ENCODE assay signal across 18 cellular contexts in genomic region chr3:183038764-183039163, GRCh38. TPM values are rescaled to one million over a fixed set of nuclear protein-coding genes. Genes with fewer than 3 reads are reported as not detected.
DNase-seq lines count a peak whose midpoint lies in the region; ATAC-seq and TF ChIP-seq lines count a peak whose summit lies in the region.
"Had no signal": no experiment of that assay in that cellular context is flagged by ENCODE, and none has a peak within 500 bp of the region (broad histone marks: within the 10 kb centered on the region; RNA-seq: fewer than 3 reads in every experiment).

No MANE protein-coding gene starts in this region.

- TF ChIP-seq CTCF in right lobe of liver (IDR thresholded peaks at IDR 0.05) (peak in 2 of 4 donors; percentile 26 to 28), testis (IDR thresholded peaks at IDR 0.05) (no peak), GM13976 (IDR thresholded peaks at IDR 0.05; ENCODE audit: borderline replicate concordance, control extremely low read depth, extremely low read depth, insufficient read depth, missing control alignments) (no peak)

- H3K36me3 ChIP-seq in right lobe of liver (peaks cover 0 to 6% (median 3%) of the 10 kb centered on the region in 4 donors), testis (ENCODE audit: low read depth, missing control alignments) (no peaks in the 10 kb centered on the region)

- H3K4me1 ChIP-seq in right lobe of liver = peaks cover 0 to 16% (median 3%) of the 10 kb centered on the region in 4 donors
- H3K4me1 ChIP-seq in testis = no peaks in the 10 kb centered on the region
- H3K4me1 ChIP-seq: BLaER1 had no signal

- H3K9me3 ChIP-seq in right lobe of liver (no peaks in the 10 kb centered on the region), testis (no peaks in the 10 kb centered on the region)
- H3K9me3 ChIP-seq: BLaER1 had no signal

- intact Hi-C loops in Right ventricle myocardium superior (cut with DNase I) = no loop called here
- intact Hi-C loops in cardiac septum (cut with DNase I) = no loop called here
- intact Hi-C loops in right lobe of liver (cut with DNase I) = no loop called here
- intact Hi-C loops in testis (cut with DNase I; ENCODE audit: low total_unique reads) = no loop called here

- H3K27me3 ChIP-seq in right lobe of liver (no peaks in the 10 kb centered on the region), testis (no peaks in the 10 kb centered on the region)
- H3K27me3 ChIP-seq: BLaER1 had no signal

- no peak for TF ChIP-seq POLR2A in right lobe of liver (IDR thresholded peaks at IDR 0.05)
- TF ChIP-seq POLR2A in testis (IDR thresholded peaks at IDR 0.05) = no peak

- DNase-seq in Right ventricle myocardium superior (no peak), cardiac septum (ENCODE audit: low spot score) (no peak), right lobe of liver (peak; percentile 74 to 94 (median 87)), testis (peak; percentile 65), SHP77 treated with DMSO at 0.1 percent for 48 hours (lab: John Stamatoyannopoulos, UW) (no peak), GM13976 (ENCODE audit: low spot score) (no peak)
- DNase-seq: EL, HFFc6, Karpas-422, MM.1S, NCI-H1105, NCI-H1694 treated with DMSO at 0.1 percent for 48 hours, NCI-H446, SIG-M5 had no signal

- H3K27ac ChIP-seq in right lobe of liver (peak overlapping the region; percentile 68 to 83 (median 74)), testis (peak overlapping the region in 1 of 2 donors; percentile 30)
- H3K27ac ChIP-seq: 22Rv1, BLaER1 had no signal

- ATAC-seq in Right ventricle myocardium superior (ENCODE audit: poor library complexity) = peak; percentile 60
- ATAC-seq in HG03175 (IDR thresholded peaks at IDR 0.05; ENCODE audit: unreplicated experiment) = peak; percentile 25
- ATAC-seq in right lobe of liver = peak; percentile 94 to 98 (median 97)
- ATAC-seq in GM18870 (IDR thresholded peaks at IDR 0.05; ENCODE audit: unreplicated experiment) = no peak

- in situ Hi-C loops in GM13976 (cut with MboI; ENCODE audit: low sequenced_read_pairs, unreplicated experiment) = no loop called here

- H3K4me3 ChIP-seq in right lobe of liver (no peak overlapping the region), testis (no peak overlapping the region)
- H3K4me3 ChIP-seq: BLaER1 had no signal

- WGBS in right lobe of liver (ENCODE audit: insufficient coverage, low coverage, low lambda C conversion rate, missing lambda C conversion rate) = 43% methylated on average over 9 of the region's 12 CpGs
- WGBS in testis, 2 donors = 72 to 80% methylated on average over 12 of the region's 12 CpGs

RNA-seq across cellular contexts. Expression of gene DCUN1D1, which starts 58.4 kb away (rescaled TPM):
- total RNA-seq in Right ventricle myocardium superior (32.2 TPM), cardiac septum (36.3 TPM), right lobe of liver (10 to 100 TPM; 15.7 to 41.5 (median 31.9) TPM), testis (100 to 1,000 TPM in 1 of 2 donors, 10 to 100 TPM in 1; 72.8 to 270 TPM)
- 346 TPM for polyA plus RNA-seq in testis (ENCODE audit: insufficient read depth, low read depth, low replicate concordance)

Comparison
In these comparisons a context has a peak if more than half of its experiments do, and no peak if none do; other contexts are left out.
1. DNase-seq: peak in right lobe of liver (3 of 3) and testis (single experiment); none in Right ventricle myocardium superior (single experiment), cardiac septum (single experiment), SHP77 treated with DMSO at 0.1 percent for 48 hours (single experiment) and GM13976 (single experiment).